8 cellular contexts compared by ENCODE assay signal in the genomic region with DNA sequence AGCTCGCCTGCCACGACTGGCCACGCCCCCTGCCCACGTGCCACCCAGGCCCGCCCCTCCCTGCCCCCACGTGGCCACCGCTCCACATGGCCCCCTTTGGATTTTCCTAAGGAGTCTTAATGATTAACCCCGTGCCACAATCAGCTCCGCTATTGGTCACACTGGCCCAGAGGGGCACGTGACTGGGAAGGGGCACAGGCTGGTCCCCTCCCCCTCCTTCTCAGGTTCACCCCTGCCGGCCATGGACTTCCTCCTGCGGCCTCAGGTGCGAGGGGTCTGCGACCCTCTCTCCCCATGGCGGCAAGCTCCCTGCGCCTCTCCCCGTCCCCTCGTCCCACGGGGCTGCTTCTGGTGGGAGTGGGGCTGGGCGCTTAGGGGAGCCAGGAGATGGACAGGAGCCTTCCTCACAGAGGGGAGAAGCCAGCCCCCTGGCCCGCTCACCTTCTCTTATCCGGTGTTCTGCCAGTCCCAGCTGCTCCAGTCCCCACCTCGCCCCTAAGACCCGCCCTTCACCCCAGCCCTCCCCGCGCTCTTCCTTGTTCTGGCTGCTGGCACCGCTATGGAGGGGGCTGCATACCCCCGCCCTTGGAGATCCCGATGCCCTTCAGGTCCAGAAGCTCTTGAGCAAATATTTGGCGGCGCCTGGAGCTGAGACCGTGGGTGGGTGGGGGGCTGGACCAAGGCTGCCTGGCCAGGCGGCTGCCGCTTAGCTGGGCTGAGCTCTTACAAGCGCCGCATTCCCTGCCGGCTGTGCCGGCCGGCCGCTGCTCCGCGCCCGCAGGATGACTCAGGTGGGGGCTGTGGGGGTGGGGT. TPM values are rescaled to one million over a fixed set of nuclear protein-coding genes. Genes with fewer than 3 reads are reported as not detected.
A peak's percentile ranks its signal among the peaks of the same experiment; 100 is the strongest.
DNase-seq lines count a peak whose midpoint lies in the region; ATAC-seq and TF ChIP-seq lines count a peak whose summit lies in the region.

No MANE protein-coding gene starts in this region.

- ATAC-seq in HG03045 (IDR thresholded peaks at IDR 0.05; ENCODE audit: unreplicated experiment): no peak

- peaks cover 20 to 33% of the 10 kb centered on the region in 2 donors for H3K36me3 ChIP-seq in muscle layer of duodenum (ENCODE audit: control insufficient read depth in 1 of 2, insufficient read depth in 2 of 2, low read length in 2 of 2)
- peaks cover 0 to 60% (median 38%) of the 10 kb centered on the region in 6 donors for H3K36me3 ChIP-seq in spleen

- peaks cover 20 to 40% of the 10 kb centered on the region in 2 donors for H3K4me1 ChIP-seq in muscle layer of duodenum (ENCODE audit: control insufficient read depth in 1 of 2, insufficient read depth in 2 of 2, low read length in 2 of 2)
- peaks cover 15 to 52% (median 37%) of the 10 kb centered on the region in 6 donors for H3K4me1 ChIP-seq in spleen

- WGBS in spleen, 5 donors: 81 to 88% (median 83%) methylated on average over 33 to 43 of the region's 43 CpGs

- peak; percentile 64 for DNase-seq in AG10803 (ENCODE audit: low read depth)
- peak; percentile 86 for DNase-seq in NCI-H526 treated with DMSO at 0.1 percent for 48 hours (lab: John Stamatoyannopoulos, UW)
- DNase-seq in erythroblast (lab: John Stamatoyannopoulos, UW): peak; percentile 36 to 44
- no peak for DNase-seq in putamen (ENCODE audit: low spot score)
- DNase-seq in spleen: no peak
- DNase-seq in NCI-H1092 (lab: John Stamatoyannopoulos, UW): no peak

- H3K4me3 ChIP-seq in AG10803 (ENCODE audit: low read length) (peak overlapping the region; percentile 29), muscle layer of duodenum (ENCODE audit: low read depth in 1 of 2, low read length in 2 of 2) (peak overlapping the region; percentile 44 to 45), spleen (no peak overlapping the region)

- no peaks in the 10 kb centered on the region for H3K9me3 ChIP-seq in muscle layer of duodenum (ENCODE audit: control insufficient read depth in 1 of 2, low read length in 2 of 2)
- no peaks in the 10 kb centered on the region for H3K9me3 ChIP-seq in spleen

- intact Hi-C loops in spleen (cut with DNase I; ENCODE audit: low total_unique reads): no loop called here

- TF ChIP-seq POLR2A in erythroblast (IDR thresholded peaks at IDR 0.05; ENCODE audit: low read length) (no peak), spleen (IDR thresholded peaks at IDR 0.05) (no peak)

- H3K27ac ChIP-seq in muscle layer of duodenum (ENCODE audit: low read length): peak overlapping the region; percentile 45
- H3K27ac ChIP-seq in spleen: peak overlapping the region in 1 of 8 donors; percentile 7

- no peaks in the 10 kb centered on the region for H3K27me3 ChIP-seq in muscle layer of duodenum (ENCODE audit: low read depth, low read length)
- H3K27me3 ChIP-seq in spleen (replicated peaks in 1 of 7): no peaks in the 10 kb centered on the region

- no peak for TF ChIP-seq CTCF in AG10803 (conservative IDR thresholded peaks at IDR 0.05; ENCODE audit: low read length)
- TF ChIP-seq CTCF in spleen (IDR thresholded peaks at IDR 0.05 in 8 of 11, conservative IDR thresholded peaks at IDR 0.05 in 3 of 11): no peak

RNA-seq across cellular contexts. Expression of gene SLC4A2, which starts 3.2 kb away (rescaled TPM):
- 100 to 1,000 TPM in 1 of 7 donors, 10 to 100 TPM in 6; 58.9 to 112 (median 85.2) TPM for total RNA-seq in spleen
- polyA plus RNA-seq in spleen: 100 to 1,000 TPM in 1 of 3 donors, 10 to 100 TPM in 2; 43.9 to 122 (median 99.4) TPM

RNA-seq across cellular contexts. Expression of gene CDK5, which starts 4.9 kb away (rescaled TPM):
- total RNA-seq in spleen: 10 to 100 TPM in 4 of 7 donors, 1 to 10 TPM in 3; 7.5 to 17.9 (median 11.2) TPM
- polyA plus RNA-seq in spleen: 10 to 100 TPM in 1 of 3 donors, 1 to 10 TPM in 2; 6.3 to 10.1 (median 9.2) TPM

RNA-seq across cellular contexts. Expression of gene ASIC3, which starts 14.3 kb away (rescaled TPM):
- 1 to 10 TPM; 1.5 to 5.0 (median 2.9) TPM for total RNA-seq in spleen
- polyA plus RNA-seq in spleen: 1 to 10 TPM; 1.1 to 3.7 (median 2.6) TPM

RNA-seq across cellular contexts. Expression of gene FASTK, which starts 18.0 kb away (rescaled TPM):
- total RNA-seq in spleen: 100 to 1,000 TPM in 1 of 7 donors, 10 to 100 TPM in 6; 72.9 to 102 (median 77.6) TPM
- polyA plus RNA-seq in spleen: 100 to 1,000 TPM in 2 of 3 donors, 10 to 100 TPM in 1; 83.9 to 183 (median 136) TPM

RNA-seq across cellular contexts. Expression of gene TMUB1, which starts 20.7 kb away (rescaled TPM):
- 10 to 100 TPM; 27.1 to 47.8 (median 38.2) TPM for total RNA-seq in spleen
- polyA plus RNA-seq in spleen: 10 to 100 TPM; 43.0 to 73.4 (median 45.9) TPM

Comparison
In these comparisons a context has a peak if more than half of its experiments do, and no peak if none do; other contexts are left out.
1. DNase-seq: peak in AG10803 (single experiment), NCI-H526 treated with DMSO at 0.1 percent for 48 hours (single experiment) and erythroblast (2 of 2); none in putamen (single experiment), spleen (single experiment) and NCI-H1092 (single experiment).
2. H3K4me3 ChIP-seq: peak in AG10803 (single experiment) and muscle layer of duodenum (2 of 2); none in spleen (0 of 8).